ENCODE assay signal across 9 cellular contexts in genomic region chr10:11993834-11994468, GRCh38. TPM values are rescaled to one million over a fixed set of nuclear protein-coding genes. Genes with fewer than 3 reads are reported as not detected.
A peak's percentile ranks its signal among the peaks of the same experiment; 100 is the strongest.
DNase-seq lines count a peak whose midpoint lies in the region; ATAC-seq, FAIRE-seq and TF ChIP-seq lines count a peak whose summit lies in the region.
"Had no signal": no experiment of that assay in that cellular context is flagged by ENCODE, and none has a peak within 500 bp of the region (broad histone marks: within the 10 kb centered on the region; RNA-seq: fewer than 3 reads in every experiment).

No MANE protein-coding gene starts in this region.

- intact Hi-C loops in K562 (cut with micrococcal nuclease): no loop called here
- intact Hi-C loops in dorsolateral prefrontal cortex (cut with DNase I): no loop called here

- H3K4me3 ChIP-seq in K562: no peak overlapping the region
- H3K4me3 ChIP-seq in dorsolateral prefrontal cortex: no peak overlapping the region

- CTCF ChIA-PET in K562 (lab: Yijun Ruan, JAX; ENCODE audit: low intra/inter-chr PET ratio): no interaction called here

- no peaks in the 10 kb centered on the region for H3K9me3 ChIP-seq in K562 (replicated peaks; ENCODE audit: control insufficient read depth, insufficient read depth, low read depth, low read length)

- H4K20me1 ChIP-seq in K562 (replicated peaks; ENCODE audit: control insufficient read depth, insufficient read depth, low read length): no peaks in the 10 kb centered on the region

- H3K9me1 ChIP-seq in K562 (ENCODE audit: control insufficient read depth, insufficient read depth, low read length): no peaks in the 10 kb centered on the region

- peak overlapping the region; percentile 43; the same call in 1 of the 3 replicates for H3K27ac ChIP-seq in K562 (ENCODE audit: extremely low read depth, low read depth, low read length)
- no peak overlapping the region for H3K27ac ChIP-seq in dorsolateral prefrontal cortex

- TF ChIP-seq CTCF in K562 (IDR thresholded peaks at IDR 0.05 in 2 of 3, conservative IDR thresholded peaks at IDR 0.05 in 1 of 3; ENCODE audit: insufficient read depth in 2 of 3, low read depth in 1 of 3, low read length in 3 of 3) (no peak), dorsolateral prefrontal cortex (IDR thresholded peaks at IDR 0.05 in 54 of 56, conservative IDR thresholded peaks at IDR 0.05 in 2 of 56; ENCODE audit: low read depth in 1 of 56, partially characterized antibody in 56 of 56) (no peak)

- H3K4me1 ChIP-seq in K562 (replicated peaks in 1 of 2; ENCODE audit: control insufficient read depth in 2 of 2, insufficient read depth in 2 of 2, low read length in 2 of 2): no peaks in the 10 kb centered on the region

- no peak overlapping the region for H3K9ac ChIP-seq in K562 (ENCODE audit: insufficient read depth in 1 of 2, low read depth in 2 of 2, low read length in 2 of 2)

- POLR2A ChIA-PET in K562 (lab: Yijun Ruan, JAX): interaction anchor here (0.7 kb wide), 1 partner anchor 672 kb away, joined by 3 read pairs; no protein-coding TSS in a partner anchor

- peak; percentile 37 for FAIRE-seq in K562 (lab: Jason Lieb, UNC)

- TF ChIP-seq POLR2A in K562 (conservative IDR thresholded peaks at IDR 0.05): no peak

- BruUV-seq in K562 (replicated peaks; lab: Mats Ljungman, UMichigan): no TSS peak

- no peaks in the 10 kb centered on the region for H3K27me3 ChIP-seq in K562 (ENCODE audit: control insufficient read depth in 2 of 2, insufficient read depth in 2 of 2, low read length in 2 of 2)
- no peaks in the 10 kb centered on the region for H3K27me3 ChIP-seq in dorsolateral prefrontal cortex

- H3K79me2 ChIP-seq in K562 (ENCODE audit: control insufficient read depth, insufficient read depth, low read length): no peaks in the 10 kb centered on the region

- TF ChIP-seq RAD21 in K562 (CRISPR knock-in tag; conservative IDR thresholded peaks at IDR 0.05 in 1 of 2, IDR thresholded peaks at IDR 0.05 in 1 of 2): no peak

- ATAC-seq in GM19395 (IDR thresholded peaks at IDR 0.05; ENCODE audit: unreplicated experiment): peak; percentile 76
- ATAC-seq in K562: no peak; the same call in 2 of the 3 replicates
- no peak for ATAC-seq in HG03025 (IDR thresholded peaks at IDR 0.05; ENCODE audit: low FRiP score, unreplicated experiment)

- H3K36me3 ChIP-seq in K562 (ENCODE audit: control insufficient read depth, insufficient read depth, low read length): peaks cover 41% of the 10 kb centered on the region

- 60% methylated on average over 6 of the region's 6 CpGs for WGBS in K562 (ENCODE audit: insufficient coverage, low coverage, missing lambda C conversion rate)

- no peak overlapping the region for H3K4me2 ChIP-seq in K562 (ENCODE audit: insufficient read depth, low read length)

- H2AFZ ChIP-seq in K562 (ENCODE audit: low read depth, low read length): no peak overlapping the region

- TF ChIP-seq EP300 in K562 (IDR thresholded peaks at IDR 0.05; ENCODE audit: low read length): no peak

- in situ Hi-C loops in K562 (cut with MboI): loop anchor here (25.0 kb wide), 1 partner anchor 482 kb away; no protein-coding TSS in a partner anchor

- DNase-seq in COLO829 (ENCODE audit: low spot score) (peak; percentile 86), Kasumi-1 (lab: John Stamatoyannopoulos, UW) (peak; percentile 93 to 96), K562 (ENCODE audit: extremely low read depth in 1 of 4, low spot score in 3 of 4) (no peak), SW480 (ENCODE audit: low spot score) (no peak), dorsolateral prefrontal cortex (no peak), NCI-H524 treated with DMSO at 0.1 percent for 48 hours (lab: John Stamatoyannopoulos, UW) (no peak)
- DNase-seq: H7 had no signal

TF ChIP-seq in K562, 482 proteins besides CTCF, POLR2A, EP300 and RAD21:
- TF ChIP-seq KDM2B (CRISPR knock-in tag; IDR thresholded peaks at IDR 0.05) (no peak), ZNF280B (CRISPR knock-in tag; IDR thresholded peaks at IDR 0.05) (no peak), EP400 (IDR thresholded peaks at IDR 0.05) (peak; percentile 54; the same call in 1 of the 2 replicates), FOXM1 (IDR thresholded peaks at IDR 0.05; ENCODE audit: low read depth) (peak; percentile 62; the same call in 1 of the 2 replicates), FOXM1 (CRISPR knock-in tag; IDR thresholded peaks at IDR 0.05; ENCODE audit: low read depth) (no peak), MYBL2 (IDR thresholded peaks at IDR 0.05; ENCODE audit: low read depth) (peak; percentile 31; the same call in 1 of the 2 replicates), MYBL2 (CRISPR knock-in tag; IDR thresholded peaks at IDR 0.05; ENCODE audit: borderline replicate concordance) (no peak), SPI1 (IDR thresholded peaks at IDR 0.05; ENCODE audit: borderline replicate concordance, low read depth, low read length) (peak; percentile 47; the same call in 1 of the 2 replicates), ZNF395 (CRISPR knock-in tag; IDR thresholded peaks at IDR 0.05) (0 out of 2 replicates have a peak, but pooled peaks have one; percentile 30), SOX6 (IDR thresholded peaks at IDR 0.05) (0 out of 2 replicates have a peak, but pooled peaks have one; percentile 19)

RNA-seq across cellular contexts. Expression of gene UPF2, which starts 48.7 kb away (rescaled TPM):
- total RNA-seq in K562 (2011; cell fraction: chromatin; rRNA removed; ENCODE audit: low replicate concordance): 10.8 and 56.6 TPM in 2 replicates
- total RNA-seq in K562 (2011; cell fraction: nucleolus; rRNA removed): 6.5 and 9.1 TPM in 2 replicates
- total RNA-seq in K562 (2011; cell fraction: nucleoplasm; rRNA removed): 12.4 and 15.1 TPM in 2 replicates
- total RNA-seq in K562 (2014; rRNA removed): 18.8 and 18.9 TPM in 2 replicates
- total RNA-seq in K562 (2014; rRNA removed; fragmentation: Illumina TruSeq; extraction: Trizol): 35.3 and 41.9 TPM in 2 replicates
- total RNA-seq in K562 (2015; rRNA removed; fragmentation: Illumina TruSeq; extraction: Trizol): 33.1 and 35.8 TPM in 2 replicates
- 20.9 and 21.2 TPM in 2 replicates for total RNA-seq in K562 (2021)
- polyA plus RNA-seq in K562 (2011; rRNA removed): 18.9 and 27.2 TPM in 2 replicates
- polyA plus RNA-seq in K562 (2011; cell fraction: cytosol; rRNA removed): 4.6 and 8.1 TPM in 2 replicates
- polyA plus RNA-seq in K562 (2011; cell fraction: nucleus; rRNA removed): 8.0 and 9.4 TPM in 2 replicates
- polyA plus RNA-seq in K562 (2012): 13.3 and 21.1 TPM in 2 replicates
- polyA plus RNA-seq in K562 (2014; fragmentation: Illumina TruSeq; extraction: Trizol): 29.1 and 37.7 TPM in 2 replicates
- polyA plus RNA-seq in K562 (2014; fragmentation: Nextera tagmentation; extraction: Ambion mirVana): 10 to 100 TPM; 13.9 to 17.3 TPM
- polyA plus RNA-seq in K562 (2014; rRNA removed): 22.4 and 23.7 TPM in 2 replicates
- polyA minus RNA-seq in K562 (2011; rRNA and poly(A)+ RNA removed): 43.1 and 43.5 TPM in 2 replicates
- polyA minus RNA-seq in K562 (2011; cell fraction: cytosol; rRNA and poly(A)+ RNA removed): 10.0 and 15.4 TPM in 2 replicates
- polyA minus RNA-seq in K562 (2011; cell fraction: nucleus; rRNA and poly(A)+ RNA removed): 9.0 and 18.8 TPM in 2 replicates
- 10 to 100 TPM; 20.5 to 40.7 (median 28.6) TPM for total RNA-seq in dorsolateral prefrontal cortex

Comparison
In these comparisons a context has a peak if more than half of its experiments do, and no peak if none do; other contexts are left out.
1. DNase-seq: peak in COLO829 (single experiment) and Kasumi-1 (2 of 2); none in K562 (0 of 4), SW480 (single experiment), dorsolateral prefrontal cortex (0 of 10) and NCI-H524 treated with DMSO at 0.1 percent for 48 hours (single experiment).